ENCODE assay signal across 8 cellular contexts in genomic region chr17:28720247-28720996, GRCh38. TPM values are rescaled to one million over a fixed set of nuclear protein-coding genes. Genes with fewer than 3 reads are reported as not detected.
DNase-seq lines count a peak whose midpoint lies in the region; ATAC-seq lines count a peak whose summit lies in the region.

No MANE protein-coding gene starts in this region.

- H3K36me3 ChIP-seq in trophoblast cell (ENCODE audit: control insufficient read depth in 1 of 2, insufficient read depth in 2 of 2, low read length in 2 of 2) = peaks cover 33 to 40% of the 10 kb centered on the region in 2 experiments

- peak overlapping the region; percentile 98 for H3K4me3 ChIP-seq in trophoblast cell (ENCODE audit: low read depth, low read length)

- H3K18ac ChIP-seq in trophoblast cell (ENCODE audit: low read length) = peak overlapping the region; percentile 98

- H3K9me3 Mint-ChIP-seq in T-helper 2 cell treated with Interferon-gamma antibody and Interleukin-4, amounts not matched to agents 5 μg/mL and 100 μg/mL, for 36 hours = no peaks in the 10 kb centered on the region

- H3K27ac ChIP-seq in epithelial cell of prostate (peak overlapping the region; percentile 99), trophoblast cell (ENCODE audit: low read depth, low read length) (peak overlapping the region; percentile 85)

- H3K27me3 Mint-ChIP-seq in T-helper 2 cell treated with Interferon-gamma antibody and Interleukin-4, amounts not matched to agents 5 μg/mL and 100 μg/mL, for 36 hours (ENCODE audit: low read depth) = peaks cover 21% of the 10 kb centered on the region

- H3K27ac Mint-ChIP-seq in T-helper 2 cell treated with Interferon-gamma antibody and Interleukin-4, amounts not matched to agents 5 μg/mL and 100 μg/mL, for 36 hours = peak overlapping the region; percentile 97

- H3K23ac ChIP-seq in trophoblast cell (ENCODE audit: low read length) = no peak overlapping the region

- peaks cover 29% of the 10 kb centered on the region for H3K79me2 ChIP-seq in trophoblast cell (ENCODE audit: control insufficient read depth, insufficient read depth, low read length, poor library complexity)

- peaks cover 22 to 32% of the 10 kb centered on the region in 2 experiments for H3K4me1 ChIP-seq in trophoblast cell (ENCODE audit: control insufficient read depth in 1 of 2, insufficient read depth in 2 of 2, low read length in 2 of 2)

- no peaks in the 10 kb centered on the region for H3K27me3 ChIP-seq in trophoblast cell (ENCODE audit: insufficient read depth, low read length)

- H3K4ac ChIP-seq in trophoblast cell (ENCODE audit: low read depth, low read length) = peak overlapping the region; percentile 100

- H4K91ac ChIP-seq in trophoblast cell (ENCODE audit: low read depth, low read length) = peak overlapping the region; percentile 96

- H3K79me1 ChIP-seq in trophoblast cell (ENCODE audit: low read length) = peaks cover 32% of the 10 kb centered on the region

- peak overlapping the region; percentile 91 for H2AFZ ChIP-seq in trophoblast cell (ENCODE audit: insufficient read depth, low read length, poor library complexity)

- peak overlapping the region; percentile 99 for H3K14ac ChIP-seq in trophoblast cell (ENCODE audit: low read length)

- peak overlapping the region; percentile 90 for H3K4me2 ChIP-seq in trophoblast cell (ENCODE audit: low read length)

- peaks cover 50% of the 10 kb centered on the region for H3K36me3 Mint-ChIP-seq in T-helper 2 cell treated with Interferon-gamma antibody and Interleukin-4, amounts not matched to agents 5 μg/mL and 100 μg/mL, for 36 hours (ENCODE audit: low read depth)

- H4K8ac ChIP-seq in trophoblast cell (ENCODE audit: low read depth, low read length) = peak overlapping the region; percentile 96

- DNase-seq in NK-92 treated with Interleukin-12 subunit alpha and Interleukin-12 subunit beta, amount 100 ng/mL, for 24 hours (lab: John Stamatoyannopoulos, UW) = peak; percentile 23
- DNase-seq in NK-92 (lab: John Stamatoyannopoulos, UW; ENCODE audit: unreplicated experiment) = no peak
- DNase-seq in T-helper 2 cell treated with Interferon-gamma antibody and Interleukin-4, amounts not matched to agents 5 μg/mL and 100 μg/mL, for 36 hours (ENCODE audit: low spot score) = no peak
- DNase-seq in epithelial cell of prostate (ENCODE audit: low read depth, low spot score) = no peak
- DNase-seq in trophoblast cell = no peak

- no peaks in the 10 kb centered on the region for H3K9me3 ChIP-seq in trophoblast cell (ENCODE audit: insufficient read depth, low read depth, low read length)

- no CpG with 5 or more reads among the region's 30 CpGs for WGBS in trophoblast cell (ENCODE audit: extremely low coverage, insufficient coverage, insufficient read length)

- ATAC-seq in GM19328 (IDR thresholded peaks at IDR 0.05; ENCODE audit: unreplicated experiment) (no peak), HG02981 (IDR thresholded peaks at IDR 0.05; ENCODE audit: unreplicated experiment) (no peak), GM18909 (IDR thresholded peaks at IDR 0.05; ENCODE audit: poor library complexity, unreplicated experiment) (no peak)

- peak overlapping the region; percentile 98 for H3K4me3 Mint-ChIP-seq in T-helper 2 cell treated with Interferon-gamma antibody and Interleukin-4, amounts not matched to agents 5 μg/mL and 100 μg/mL, for 36 hours

- H2AK5ac ChIP-seq in trophoblast cell (ENCODE audit: low read length) = peak overlapping the region; percentile 100

- H2BK5ac ChIP-seq in trophoblast cell (ENCODE audit: low read depth, low read length, poor library complexity) = peak overlapping the region; percentile 96

- peak overlapping the region; percentile 95 for H4K12ac ChIP-seq in trophoblast cell (ENCODE audit: low read depth, low read length)

- H3K9ac ChIP-seq in trophoblast cell (ENCODE audit: low read length) = peak overlapping the region; percentile 100

- H2BK120ac ChIP-seq in trophoblast cell (ENCODE audit: insufficient read depth, low read length, poor library complexity) = peak overlapping the region; percentile 97

- no peak overlapping the region for H2BK12ac ChIP-seq in trophoblast cell (ENCODE audit: low read length)

- H3K4me1 Mint-ChIP-seq in T-helper 2 cell treated with Interferon-gamma antibody and Interleukin-4, amounts not matched to agents 5 μg/mL and 100 μg/mL, for 36 hours (ENCODE audit: low read depth) = peaks cover 42% of the 10 kb centered on the region

RNA-seq across cellular contexts. Expression of gene RPL23A, which starts 0.6 kb away (rescaled TPM):
- 2,630 and 2,632 TPM in 2 replicates for polyA plus RNA-seq in trophoblast cell (2013)

RNA-seq across cellular contexts. Expression of gene RAB34, which starts 2.8 kb away (rescaled TPM):
- 107 and 110 TPM in 2 replicates for polyA plus RNA-seq in trophoblast cell (2013)

RNA-seq across cellular contexts. Expression of gene TLCD1, which starts 5.6 kb away (rescaled TPM):
- 29.4 and 32.8 TPM in 2 replicates for polyA plus RNA-seq in trophoblast cell (2013)

RNA-seq across cellular contexts. Expression of gene NEK8, which starts 8.2 kb away (rescaled TPM):
- 3.8 and 4.4 TPM in 2 replicates for polyA plus RNA-seq in trophoblast cell (2013)

RNA-seq across cellular contexts. Expression of gene PROCA1, which starts 8.7 kb away (rescaled TPM):
- 5.4 and 5.7 TPM in 2 replicates for polyA plus RNA-seq in trophoblast cell (2013)
